Comparison of ENCODE assay signal across 8 cellular contexts in the genomic region with DNA sequence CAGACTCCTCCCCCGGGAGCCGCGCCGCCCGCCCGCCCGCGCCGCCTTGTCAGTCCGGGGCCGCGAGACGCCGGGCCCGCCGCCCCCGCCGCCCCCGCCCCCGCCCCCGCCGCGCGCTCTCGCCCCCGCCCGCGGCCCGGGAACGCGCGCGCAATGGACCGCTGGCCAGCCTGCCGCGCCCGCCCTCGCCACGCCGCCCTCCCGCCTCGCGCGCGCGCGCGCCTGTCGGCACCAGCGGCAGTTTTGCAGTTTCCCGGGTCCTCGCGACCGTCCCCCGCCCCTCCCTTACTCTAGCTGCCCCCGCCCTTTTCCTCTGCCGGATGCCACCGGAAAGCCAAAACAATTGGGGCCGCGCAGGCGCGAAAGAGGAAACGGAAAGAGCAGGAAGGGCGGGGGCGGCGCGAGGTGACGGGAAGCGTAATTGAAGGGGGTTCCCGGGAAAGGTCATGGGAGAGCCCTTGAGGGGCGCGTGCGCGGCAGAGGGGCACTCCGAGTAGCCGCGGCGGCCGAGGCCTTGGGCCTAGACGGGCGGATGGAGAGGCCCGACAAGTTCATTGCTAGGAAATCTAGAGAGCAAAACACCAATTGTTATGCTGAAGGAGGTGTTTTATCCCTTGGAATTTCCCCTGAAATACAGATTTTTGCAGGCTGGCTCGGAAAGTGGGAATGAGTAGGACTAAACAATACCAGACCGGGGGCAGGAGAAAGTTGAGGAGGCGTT. TPM values are rescaled to one million over a fixed set of nuclear protein-coding genes. Genes with fewer than 3 reads are reported as not detected.
DNase-seq lines count a peak whose midpoint lies in the region; ATAC-seq and TF ChIP-seq lines count a peak whose summit lies in the region.

No MANE protein-coding gene starts in this region.

- H3K4me1 ChIP-seq in endodermal cell (ENCODE audit: control insufficient read depth, insufficient read depth, low read length): peaks cover 13% of the 10 kb centered on the region

- H3K4me1 Mint-ChIP-seq in endodermal cell (peaks cover 45% of the 10 kb centered on the region), mesothelial cell of epicardium (peaks cover 61% of the 10 kb centered on the region)

- peak overlapping the region; percentile 91 for H3K4me3 Mint-ChIP-seq in endodermal cell
- peak overlapping the region; percentile 87 for H3K4me3 Mint-ChIP-seq in mesothelial cell of epicardium

- DNase-seq in Caki2 (ENCODE audit: low read depth) (peak; percentile 95), HUDEP-2 (lab: John Stamatoyannopoulos, UW; ENCODE audit: unreplicated experiment in 76 of 76) (peak in 75 of 76 experiments; percentile 55 to 99 (median 93)), NOMO-1 treated with dmso at 0.1 percent for 144 hours (lab: John Stamatoyannopoulos, UW; ENCODE audit: unreplicated experiment) (peak; percentile 93), endodermal cell (peak; percentile 98), mesothelial cell of epicardium (ENCODE audit: low spot score in 2 of 2, unreplicated experiment in 2 of 2) (peak; percentile 90 to 93)
- DNase-seq in activated CD8-positive, alpha-beta memory T cell treated with anti-CD3 and anti-CD28 coated beads, Interleukin-2, amount 50 U/mL, for 24 hours (ENCODE audit: extremely low read depth): peak; percentile 97
- DNase-seq in stimulated activated CD8-positive, alpha-beta memory T cell treated with anti-CD3 and anti-CD28 coated beads, Interleukin-15, amount 100 ng/mL, for 48 hours (ENCODE audit: low read depth in 2 of 2): peak; percentile 98

- no peaks in the 10 kb centered on the region for H3K27me3 ChIP-seq in endodermal cell (ENCODE audit: control insufficient read depth, insufficient read depth, low read length, poor library complexity, severe bottlenecking)

- ATAC-seq in GM21390 (IDR thresholded peaks at IDR 0.05; ENCODE audit: unreplicated experiment): peak; percentile 46

- H3K9me3 Mint-ChIP-seq in endodermal cell: no peaks in the 10 kb centered on the region
- H3K9me3 Mint-ChIP-seq in mesothelial cell of epicardium: no peaks in the 10 kb centered on the region

- 0% methylated on average over 23 to 85 of the region's 85 CpGs for whole genome bisulfite sequencing in endodermal cell (ENCODE audit: insufficient coverage in 1 of 2, insufficient read length in 1 of 2), 2 experiments

- H3K27ac Mint-ChIP-seq in endodermal cell: peak overlapping the region; percentile 98
- H3K27ac Mint-ChIP-seq in mesothelial cell of epicardium: peak overlapping the region; percentile 97

- in situ Hi-C loops in Caki2 (cut with HindIII; ENCODE audit: low pct_unique_long_range_greater_than_20kb, low sequenced_read_pairs): no loop called here

- H3K27me3 Mint-ChIP-seq in endodermal cell (ENCODE audit: insufficient read depth) (peaks cover 9% of the 10 kb centered on the region), mesothelial cell of epicardium (ENCODE audit: low read depth) (no peaks in the 10 kb centered on the region)

- peak overlapping the region; percentile 85 for H3K4me3 ChIP-seq in endodermal cell (ENCODE audit: low read length)

- H3K9ac ChIP-seq in endodermal cell (ENCODE audit: extremely low read depth, low read length, poor library complexity, severe bottlenecking): peak overlapping the region; percentile 79

- H3K36me3 ChIP-seq in endodermal cell (ENCODE audit: control insufficient read depth, insufficient read depth, low read length): peaks cover 6% of the 10 kb centered on the region

- no peaks in the 10 kb centered on the region for H3K9me3 ChIP-seq in endodermal cell (ENCODE audit: control insufficient read depth, low read length)

- TF ChIP-seq CTCF in endodermal cell (conservative IDR thresholded peaks at IDR 0.05): no peak
- TF ChIP-seq CTCF in mesothelial cell of epicardium (IDR thresholded peaks at IDR 0.05; ENCODE audit: unreplicated experiment): no peak

- H3K36me3 Mint-ChIP-seq in endodermal cell (ENCODE audit: low read depth): peaks cover 9% of the 10 kb centered on the region
- H3K36me3 Mint-ChIP-seq in mesothelial cell of epicardium: no peaks in the 10 kb centered on the region

- H3K27ac ChIP-seq in endodermal cell (ENCODE audit: low read depth, low read length): peak overlapping the region; percentile 97

RNA-seq across cellular contexts. Expression of gene KBTBD2, which starts 0.4 kb away (rescaled TPM):
- 27.3 and 29.6 TPM in 2 replicates for total RNA-seq in Caki2 (2014; rRNA removed; shearing (Covaris generic); ENCODE audit: low replicate concordance)
- total RNA-seq in endodermal cell (10 to 100 TPM; 41.8 to 52.9 TPM), mesothelial cell of epicardium (41.9 to 42.3 TPM (median 42.1 TPM) in 3 replicates)
- 45.9 TPM for polyA plus RNA-seq in endodermal cell (2013, experiment 1 of 2)
- polyA plus RNA-seq in endodermal cell (2013, experiment 2 of 2): 43.1 TPM

Comparison
In these comparisons a context has a peak if more than half of its experiments do, and no peak if none do; other contexts are left out.
1. Peak in every context shown above with its lines: DNase-seq, ATAC-seq, H3K4me3 ChIP-seq and H3K27ac ChIP-seq.